In genomic region chr4:89519771-89520170, GRCh38 we compare ENCODE assay signal across 20 cellular contexts.
"Had no signal": no experiment of that assay in that cellular context is flagged by ENCODE, and none has a peak within 500 bp of the region (broad histone marks: within the 10 kb centered on the region; RNA-seq: fewer than 3 reads in every experiment).

No MANE protein-coding gene starts in this region.

- H3K36me3 ChIP-seq: SJSA1 had no signal

- H3K9me3 ChIP-seq: SJSA1, SK-N-SH had no signal

- H3K4me1 ChIP-seq: SJSA1 had no signal

- H3K9me2 ChIP-seq: SK-N-SH had no signal

- H3K9ac ChIP-seq: SK-N-SH had no signal

- FAIRE-seq: RCC 7860 had no signal

- H3K4me2 ChIP-seq: SK-N-SH had no signal

- DNase-seq: KBM-7, MV-4-11, NCI-H1048, NCI-H1105, NCI-H1417, NCI-H1436 treated with DMSO at 0.1 percent for 48 hours, NCI-H1694, NCI-H187 treated with DMSO at 0.1 percent for 48 hours, NCI-H2029 treated with DMSO at 0.1 percent for 48 hours, NCI-H2171 treated with DMSO at 0.1 percent for 48 hours, NCI-H345, NCI-H446 treated with DMSO at 0.1 percent for 48 hours, NCI-H510A treated with DMSO at 0.1 percent for 48 hours, Right ventricle myocardium superior, RPMI8226, SIG-M5, SK-N-SH, SW 1271 had no signal

- H3K4me3 ChIP-seq: SJSA1 had no signal

- H3K27ac ChIP-seq: SJSA1 had no signal
